ENCODE assay signal across 8 cellular contexts in genomic region chr19:4327252-4327876, GRCh38. TPM values are rescaled to one million over a fixed set of nuclear protein-coding genes. Genes with fewer than 3 reads are reported as not detected.
DNase-seq lines count a peak whose midpoint lies in the region; ATAC-seq and TF ChIP-seq lines count a peak whose summit lies in the region.

No MANE protein-coding gene starts in this region.

- H3K36me3 Mint-ChIP-seq in immature natural killer cell = no peaks in the 10 kb centered on the region

- no peaks in the 10 kb centered on the region for H3K9me3 Mint-ChIP-seq in immature natural killer cell

- intact Hi-C loops in ascending aorta (cut with DNase I) = no loop called here

- H3K4me3 ChIP-seq in ascending aorta = peak overlapping the region; percentile 40 to 65

- H3K27me3 Mint-ChIP-seq in immature natural killer cell (ENCODE audit: low read depth in 3 of 3) = peaks cover 8 to 13% (median 13%) of the 10 kb centered on the region in 3 donors

- no peak for TF ChIP-seq CTCF in ascending aorta (IDR thresholded peaks at IDR 0.05)

- H3K4me1 Mint-ChIP-seq in immature natural killer cell = peaks cover 27 to 32% of the 10 kb centered on the region in 2 donors

- no peak overlapping the region for H3K27ac ChIP-seq in ascending aorta

- DNase-seq in NCI-H1436 (lab: John Stamatoyannopoulos, UW) (peak; percentile 57), NCI-H1436 treated with DMSO at 0.1 percent for 48 hours (lab: John Stamatoyannopoulos, UW) (no peak), T-helper 2 cell (peak; percentile 39 to 65 (median 48)), ascending aorta (ENCODE audit: low spot score in 2 of 2) (peak; percentile 32 to 85), immature natural killer cell (peak; percentile 50 to 65 (median 51)), NCI-H2107 (lab: John Stamatoyannopoulos, UW) (no peak)
- peak; percentile 55 to 74 for DNase-seq in stimulated activated CD4-positive, alpha-beta T cell treated with anti-CD3 and anti-CD28 coated beads, Interleukin-1b, Interleukin-23, amount 100 ng/mL, for 4 hours (ENCODE audit: low read depth in 2 of 2)

- ATAC-seq in GM18498 (IDR thresholded peaks at IDR 0.05; ENCODE audit: unreplicated experiment) = no peak

- H3K4me3 Mint-ChIP-seq in immature natural killer cell = peak overlapping the region; percentile 80 to 84 (median 83)

- H3K9me3 ChIP-seq in ascending aorta = no peaks in the 10 kb centered on the region

- H3K4me1 ChIP-seq in ascending aorta = peaks cover 6 to 8% of the 10 kb centered on the region in 2 donors

- peak overlapping the region in 4 of 6 donors; percentile 34 to 69 (median 60) for H3K27ac Mint-ChIP-seq in immature natural killer cell

- no peaks in the 10 kb centered on the region for H3K27me3 ChIP-seq in ascending aorta

- H3K36me3 ChIP-seq in ascending aorta = no peaks in the 10 kb centered on the region

RNA-seq across cellular contexts. Expression of gene STAP2, which starts 11.3 kb away (rescaled TPM):
- total RNA-seq in ascending aorta = 6.6 TPM
- 1 to 10 TPM in 1 of 3 donors, under 1 TPM in 1, not detected in 1; 0.89 to 4.2 TPM for polyA plus RNA-seq in immature natural killer cell

RNA-seq across cellular contexts. Expression of gene MPND, which starts 16.0 kb away (rescaled TPM):
- total RNA-seq in ascending aorta = 21.9 TPM
- polyA plus RNA-seq in immature natural killer cell = 10 to 100 TPM in 2 of 3 donors, 1 to 10 TPM in 1; 9.0 to 13.4 (median 11.3) TPM

RNA-seq across cellular contexts. Expression of gene FSD1, which starts 23.0 kb away (rescaled TPM):
- not detected for total RNA-seq in ascending aorta
- 10 to 100 TPM; 10.1 to 23.8 (median 12.8) TPM for polyA plus RNA-seq in immature natural killer cell

RNA-seq across cellular contexts. Expression of gene TMIGD2, which starts 25.2 kb away (rescaled TPM):
- total RNA-seq in ascending aorta = not detected
- polyA plus RNA-seq in immature natural killer cell = 100 to 1,000 TPM in 1 of 3 donors, 10 to 100 TPM in 2; 85.3 to 116 (median 86.1) TPM

RNA-seq across cellular contexts. Expression of gene SHD, which starts 48.3 kb away (rescaled TPM):
- total RNA-seq in ascending aorta = not detected
- polyA plus RNA-seq in immature natural killer cell = not detected

Comparison
In these comparisons a context has a peak if more than half of its experiments do, and no peak if none do; other contexts are left out.
1. DNase-seq: peak in NCI-H1436 (single experiment), T-helper 2 cell (5 of 5), ascending aorta (2 of 2), immature natural killer cell (3 of 3) and stimulated activated CD4-positive, alpha-beta T cell treated with anti-CD3 and anti-CD28 coated beads, Interleukin-1b, Interleukin-23, amount 100 ng/mL, for 4 hours (2 of 2); none in NCI-H1436 treated with DMSO at 0.1 percent for 48 hours (single experiment) and NCI-H2107 (single experiment).